ENCODE assay signal across 8 cellular contexts in the genomic region with DNA sequence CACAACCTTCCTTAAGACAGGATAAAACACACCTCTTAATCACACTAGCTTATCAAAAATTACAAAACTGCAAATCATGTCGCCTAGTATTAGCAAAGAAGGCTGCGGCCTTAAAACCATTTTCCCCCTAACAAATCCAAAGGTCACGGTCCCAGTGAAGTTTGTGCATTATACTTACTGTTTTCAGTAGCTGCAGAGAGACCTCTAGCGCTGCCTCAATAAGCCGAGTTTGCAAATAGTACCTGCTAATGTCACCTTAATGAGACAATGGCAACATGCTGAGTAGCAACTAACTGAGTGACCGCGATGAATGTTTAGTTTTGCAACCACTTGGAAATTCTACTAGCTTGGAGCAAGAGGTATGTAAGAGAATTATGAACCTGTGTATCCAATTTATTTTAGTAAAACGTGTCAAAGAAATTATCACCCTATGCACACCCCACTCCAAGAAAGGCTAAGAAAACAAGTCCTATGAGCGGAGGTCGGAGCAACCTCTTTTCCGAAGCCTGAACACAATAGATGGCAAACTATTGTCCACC. TPM values are rescaled to one million over a fixed set of nuclear protein-coding genes. Genes with fewer than 3 reads are reported as not detected.
DNase-seq lines count a peak whose midpoint lies in the region; ATAC-seq and TF ChIP-seq lines count a peak whose summit lies in the region.

No MANE protein-coding gene starts in this region.

- H3K9me3 ChIP-seq in Panc1 (ENCODE audit: control insufficient read depth, insufficient read depth, low read depth, low read length) (no peaks in the 10 kb centered on the region), uterus (no peaks in the 10 kb centered on the region)

- H2BK120ac ChIP-seq in mesendoderm (ENCODE audit: low read depth, low read length) = no peak overlapping the region

- H3K18ac ChIP-seq in mesendoderm (ENCODE audit: low read length) = no peak overlapping the region

- H3K56ac ChIP-seq in mesendoderm (ENCODE audit: low read length) = peak overlapping the region; percentile 96

- WGBS in mesendoderm (ENCODE audit: extremely low coverage, insufficient coverage, low lambda C conversion rate) = no CpG with 5 or more reads among the region's 11 CpGs

- H3K27me3 ChIP-seq in Panc1 (ENCODE audit: control insufficient read depth, insufficient read depth, low read length) (no peaks in the 10 kb centered on the region), dorsolateral prefrontal cortex (no peaks in the 10 kb centered on the region), mesendoderm (ENCODE audit: insufficient read depth, low read length, poor library complexity) (no peaks in the 10 kb centered on the region), uterus (no peaks in the 10 kb centered on the region)

- no peak for ATAC-seq in Panc1

- intact Hi-C loops in Calu3 (cut with micrococcal nuclease; ENCODE audit: unreplicated experiment) = loop anchor here (5.0 kb wide), 1 partner anchor 56 kb away; no protein-coding TSS in a partner anchor
- intact Hi-C loops in Panc1 (cut with micrococcal nuclease; ENCODE audit: unreplicated experiment) = no loop called here
- intact Hi-C loops in dorsolateral prefrontal cortex (cut with DNase I) = loop anchor here (5.0 to 10.0 kb wide), 5 partner anchors 54 to 344 kb away; partner anchors contain the start of genes EBPL (in 1 of the 2) and TRIM13 (in 1 of the 2)
- intact Hi-C loops in uterus (cut with DNase I; ENCODE audit: low total_unique reads) = loop anchor here (10.0 kb wide), 1 partner anchor 334 kb away; no protein-coding TSS in a partner anchor

- no peak overlapping the region for H2AK5ac ChIP-seq in mesendoderm (ENCODE audit: low read length)

- no peak for DNase-seq in Calu3
- DNase-seq in HCEC 1CT = peak; percentile 31
- DNase-seq in Panc1 (ENCODE audit: low read depth, low spot score) = no peak
- DNase-seq in dorsolateral prefrontal cortex = no peak
- DNase-seq in mesendoderm = peak; percentile 74
- DNase-seq in uterus = no peak
- no peak for DNase-seq in GOT3 (lab: John Stamatoyannopoulos, UW)
- no peak for DNase-seq in CD1c-positive myeloid dendritic cell (ENCODE audit: extremely low spot score)

- POLR2A ChIA-PET in Panc1 (lab: Charles Lee) = interaction anchor here (0.6 to 0.7 kb wide), 2 partner anchors 36 to 48 kb away, joined by 3 to 6 read pairs; no protein-coding TSS in a partner anchor

- H3K27ac Mint-ChIP-seq in Calu3 (ENCODE audit: unreplicated experiment) = peak overlapping the region; percentile 65

- BruUV-seq in Calu3 (replicated peaks; lab: Mats Ljungman, UMichigan) (TSS peak; percentile 59), Panc1 (replicated peaks; lab: Mats Ljungman, UMichigan) (no TSS peak)

- no peak overlapping the region for H2BK5ac ChIP-seq in mesendoderm (ENCODE audit: low read length)

- no peak overlapping the region for H3K4ac ChIP-seq in mesendoderm (ENCODE audit: low read depth, low read length)

- peak overlapping the region; percentile 73 to 82 for H3K4me3 ChIP-seq in Panc1 (ENCODE audit: low read depth in 2 of 2, low read length in 2 of 2)
- H3K4me3 ChIP-seq in dorsolateral prefrontal cortex = peak overlapping the region; percentile 61 to 99 (median 86)
- H3K4me3 ChIP-seq in mesendoderm (ENCODE audit: low read length) = peak overlapping the region; percentile 97
- peak overlapping the region; percentile 45 to 86 for H3K4me3 ChIP-seq in uterus

- TF ChIP-seq CTCF in Calu3 (IDR thresholded peaks at IDR 0.05; ENCODE audit: unreplicated experiment) = no peak
- peak; percentile 28; the same call in 1 of the 2 replicates for TF ChIP-seq CTCF in Panc1 (IDR thresholded peaks at IDR 0.05)
- TF ChIP-seq CTCF in dorsolateral prefrontal cortex (IDR thresholded peaks at IDR 0.05 in 54 of 56, conservative IDR thresholded peaks at IDR 0.05 in 2 of 56; ENCODE audit: low read depth in 1 of 56, partially characterized antibody in 56 of 56) = peak in 8 of 56 donors; percentile 7 to 21 (median 12)
- no peak for TF ChIP-seq CTCF in uterus (IDR thresholded peaks at IDR 0.05)

- peak overlapping the region; percentile 86 for H3K9ac ChIP-seq in mesendoderm (ENCODE audit: low read length)

- peaks cover 27% of the 10 kb centered on the region for H3K4me1 Mint-ChIP-seq in Calu3 (ENCODE audit: low read depth, unreplicated experiment)

- no peaks in the 10 kb centered on the region; the same call in 1 of the 2 replicates for H3K36me3 ChIP-seq in Panc1 (ENCODE audit: control insufficient read depth, insufficient read depth, low read length)
- H3K36me3 ChIP-seq in mesendoderm (ENCODE audit: control insufficient read depth, insufficient read depth, low read length) = no peaks in the 10 kb centered on the region
- H3K36me3 ChIP-seq in uterus = no peaks in the 10 kb centered on the region

- no peak overlapping the region for H4K5ac ChIP-seq in mesendoderm (ENCODE audit: low read length)

- H3K27me3 Mint-ChIP-seq in Calu3 (ENCODE audit: unreplicated experiment) = no peaks in the 10 kb centered on the region

- H2BK15ac ChIP-seq in mesendoderm (replicated peaks; ENCODE audit: low read depth) = no peak overlapping the region

- H3K4me2 ChIP-seq in mesendoderm (ENCODE audit: low read length) = peak overlapping the region; percentile 98

- H3K36me3 Mint-ChIP-seq in Calu3 (ENCODE audit: insufficient read depth, unreplicated experiment) = peaks cover 27% of the 10 kb centered on the region

- peaks cover 37% of the 10 kb centered on the region for H3K79me2 ChIP-seq in mesendoderm (ENCODE audit: control insufficient read depth, insufficient read depth, low read length)

- no peak overlapping the region for H4K8ac ChIP-seq in mesendoderm (ENCODE audit: low read depth, low read length)

- peaks cover 6% of the 10 kb centered on the region for H3K4me1 ChIP-seq in Panc1 (ENCODE audit: control insufficient read depth, insufficient read depth, low read length)
- no peaks in the 10 kb centered on the region for H3K4me1 ChIP-seq in mesendoderm (ENCODE audit: control insufficient read depth, low read depth, low read length)
- no peaks in the 10 kb centered on the region for H3K4me1 ChIP-seq in uterus

- no peaks in the 10 kb centered on the region for H3K9me3 Mint-ChIP-seq in Calu3 (ENCODE audit: low read depth, unreplicated experiment)

- TF ChIP-seq POLR2A in uterus (IDR thresholded peaks at IDR 0.05) = no peak

- H3K79me1 ChIP-seq in mesendoderm (ENCODE audit: low read length) = peaks cover 6% of the 10 kb centered on the region

- peak overlapping the region; percentile 71 for H3K27ac ChIP-seq in Panc1 (ENCODE audit: low read length)
- H3K27ac ChIP-seq in dorsolateral prefrontal cortex = peak overlapping the region in 46 of 59 donors; percentile 19 to 98 (median 95)
- peak overlapping the region; percentile 98 for H3K27ac ChIP-seq in mesendoderm (ENCODE audit: low read depth, low read length)
- H3K27ac ChIP-seq in uterus = peak overlapping the region; percentile 92 to 94

- CTCF ChIA-PET in Calu3 (lab: Charles Lee) (no interaction called here), Panc1 (lab: Charles Lee) (no interaction called here)

- H3K4me3 Mint-ChIP-seq in Calu3 (ENCODE audit: low read depth, unreplicated experiment) = peak overlapping the region; percentile 79

- in situ Hi-C loops in Panc1 (cut with HindIII; ENCODE audit: low pct_unique_long_range_greater_than_20kb, low sequenced_read_pairs) = no loop called here

- H3K23ac ChIP-seq in mesendoderm (ENCODE audit: low read length) = no peak overlapping the region

RNA-seq across cellular contexts. Expression of gene KPNA3, which starts 1.2 kb away (rescaled TPM):
- 19.3 and 23.1 TPM in 2 replicates for total RNA-seq in Calu3 (2022)
- 36.8 TPM for total RNA-seq in Panc1 (2021; ENCODE audit: unreplicated experiment)
- polyA plus RNA-seq in Panc1 (2012; ENCODE audit: insufficient read length) = 15.2 TPM
- 10 to 100 TPM; 25.3 to 46.1 (median 35.7) TPM for total RNA-seq in dorsolateral prefrontal cortex
- 51.4 TPM for polyA plus RNA-seq in mesendoderm (2013, experiment 1 of 2)
- polyA plus RNA-seq in mesendoderm (2013, experiment 2 of 2) = 50.6 TPM
- 10 to 100 TPM in 3 of 4 donors, 1 to 10 TPM in 1; 9.1 to 49.2 (median 30.3) TPM for total RNA-seq in uterus

Comparison
In these comparisons a context has a peak if more than half of its experiments do, and no peak if none do; other contexts are left out.
1. DNase-seq: peak in HCEC 1CT (single experiment) and mesendoderm (single experiment); none in Calu3 (single experiment), Panc1 (single experiment), dorsolateral prefrontal cortex (0 of 10), uterus (0 of 2), GOT3 (single experiment) and CD1c-positive myeloid dendritic cell (single experiment).
2. Peak in every context shown above with its lines, with median percentiles within 50 percentile points of each other: H3K27ac ChIP-seq and H3K4me3 ChIP-seq.